ENCODE assay signal across 15 cellular contexts in the genomic region with DNA sequence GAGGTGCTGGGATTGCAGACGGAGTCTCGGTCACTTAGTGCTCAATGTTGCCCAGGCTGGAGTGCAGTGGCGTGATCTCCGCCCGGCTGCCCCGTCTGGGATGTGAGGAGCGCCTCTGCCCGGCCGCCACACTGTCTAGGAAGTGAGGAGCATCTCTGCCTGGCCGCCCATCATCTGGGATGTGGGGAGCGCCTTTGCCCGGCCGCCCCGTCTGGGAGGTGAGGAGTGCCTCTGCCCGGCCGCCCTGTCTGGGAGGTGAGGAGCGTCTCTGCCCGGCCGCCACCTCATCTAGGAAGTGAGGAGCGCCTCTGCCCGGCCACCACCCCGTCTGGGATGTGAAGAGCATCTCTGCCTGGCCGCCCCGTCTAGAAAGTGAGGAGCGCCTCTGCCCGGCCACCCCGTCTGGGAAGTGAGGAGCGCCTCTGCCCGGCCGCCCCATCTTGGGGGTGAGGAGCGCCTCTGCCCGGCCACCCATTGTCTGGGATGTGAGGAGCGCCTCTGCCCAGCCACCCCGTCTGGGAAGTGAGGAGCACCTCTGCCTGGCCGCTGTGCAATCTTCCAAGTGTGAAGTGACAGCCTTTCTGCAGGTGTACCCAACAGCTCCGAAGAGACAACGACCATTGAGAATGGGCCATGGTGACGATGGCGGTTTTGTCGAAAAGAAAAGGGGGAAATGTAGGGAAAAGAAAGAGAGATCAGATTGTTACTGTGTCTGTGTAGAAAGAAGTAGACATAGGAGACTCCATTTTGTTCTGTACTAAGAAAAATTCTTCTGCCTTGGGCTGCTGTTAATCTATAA. TPM values are rescaled to one million over a fixed set of nuclear protein-coding genes. Genes with fewer than 3 reads are reported as not detected.
"Had no signal": no experiment of that assay in that cellular context is flagged by ENCODE, and none has a peak within 500 bp of the region (broad histone marks: within the 10 kb centered on the region; RNA-seq: fewer than 3 reads in every experiment).

No MANE protein-coding gene starts in this region.

RNA-seq across cellular contexts. Expression of a gene that starts 46.0 kb away (rescaled TPM):
- total RNA-seq: activated B cell treated with CpG ODN at 0.5 μM for 24 hours; activated CD4-positive, alpha-beta memory T cell treated with anti-CD3 and anti-CD28 coated beads for 36 hours; activated CD4-positive, alpha-beta memory T cell treated with anti-CD3 and anti-CD28 coated beads, Interleukin-2, amount 10 ng/mL, durations not matched to agents 7 days and 5 days; activated CD4-positive, alpha-beta T cell treated with anti-CD3 and anti-CD28 coated beads for 36 hours; activated CD4-positive, alpha-beta T cell treated with anti-CD3 and anti-CD28 coated beads, Interleukin-2, amount 10 ng/mL, durations not matched to agents 24 days and 14 days; activated CD4-positive, alpha-beta T cell treated with anti-CD3 and anti-CD28 coated beads, Interleukin-2, amount 10 ng/mL, durations not matched to agents 7 days and 5 days; activated CD8-positive, alpha-beta memory T cell treated with anti-CD3 and anti-CD28 coated beads for 36 hours; activated CD8-positive, alpha-beta memory T cell treated with anti-CD3 and anti-CD28 coated beads, Interleukin-2, amount 10 ng/mL, durations not matched to agents 7 days and 5 days; activated CD8-positive, alpha-beta T cell treated with anti-CD3 and anti-CD28 coated beads for 36 hours; activated CD8-positive, alpha-beta T cell treated with anti-CD3 and anti-CD28 coated beads, Interleukin-2, amount 10 ng/mL, durations not matched to agents 7 days and 5 days; T-cell; T-helper 1 cell treated with Interleukin-12 subunit alpha and Interleukin-12 subunit beta and Interleukin-4 antibody, amounts not matched to agents 30 ng/mL and 1 ng/mL, for 36 hours; T-helper 17 cell; T-helper 2 cell treated with Interferon-gamma antibody and Interleukin-4, amounts not matched to agents 100 ng/mL and 5 ng/mL, for 36 hours; WTC11 had no signal
